Comparison of ENCODE assay signal across 16 cellular contexts in the genomic region with DNA sequence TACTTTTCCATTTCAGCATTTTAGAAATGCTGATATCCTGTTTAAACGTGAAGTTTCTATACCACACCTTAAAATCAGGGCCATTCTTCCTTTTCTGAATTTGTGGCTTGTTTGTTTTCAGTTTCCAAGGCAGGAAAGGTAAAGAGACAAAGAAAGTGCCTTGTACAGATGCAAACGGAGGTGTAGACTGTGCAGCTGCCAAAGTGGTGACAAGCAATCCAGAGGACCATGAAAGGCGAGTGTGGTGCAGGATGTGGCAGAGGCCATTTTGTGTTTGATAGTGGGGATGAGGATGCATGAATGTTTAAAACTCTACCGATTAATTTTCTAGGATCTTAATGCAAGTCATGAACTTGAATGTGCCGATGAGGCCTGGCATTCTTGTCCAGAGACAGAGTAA. TPM values are rescaled to one million over a fixed set of nuclear protein-coding genes. Genes with fewer than 3 reads are reported as not detected.
DNase-seq lines count a peak whose midpoint lies in the region; ATAC-seq and TF ChIP-seq lines count a peak whose summit lies in the region.
"Had no signal": no experiment of that assay in that cellular context is flagged by ENCODE, and none has a peak within 500 bp of the region (broad histone marks: within the 10 kb centered on the region; RNA-seq: fewer than 3 reads in every experiment).

No MANE protein-coding gene starts in this region.

- H3K27me3 Mint-ChIP-seq in T-helper 2 cell treated with Interferon-gamma antibody and Interleukin-4, amounts not matched to agents 5 μg/mL and 100 μg/mL, for 36 hours (ENCODE audit: low read depth), result no peaks in the 10 kb centered on the region
- H3K27me3 Mint-ChIP-seq in activated naive CD4-positive, alpha-beta T cell treated with anti-CD3 and anti-CD28 coated beads for 36 hours (ENCODE audit: low read depth), result no peaks in the 10 kb centered on the region
- H3K27me3 Mint-ChIP-seq: CD4-positive, alpha-beta T cell had no signal

- peaks cover 43% of the 10 kb centered on the region for H3K36me3 Mint-ChIP-seq in T-helper 2 cell treated with Interferon-gamma antibody and Interleukin-4, amounts not matched to agents 5 μg/mL and 100 μg/mL, for 36 hours (ENCODE audit: low read depth)
- peaks cover 36% of the 10 kb centered on the region for H3K36me3 Mint-ChIP-seq in activated naive CD4-positive, alpha-beta T cell treated with anti-CD3 and anti-CD28 coated beads for 36 hours (ENCODE audit: low read depth)
- peaks cover 18 to 21% of the 10 kb centered on the region in 2 donors for H3K36me3 Mint-ChIP-seq in activated naive CD4-positive, alpha-beta T cell treated with anti-CD3 and anti-CD28 coated beads, Interleukin-2, amount 50 U/mL, for 72 hours

- no peak overlapping the region for H3K4me3 Mint-ChIP-seq in T-helper 2 cell treated with Interferon-gamma antibody and Interleukin-4, amounts not matched to agents 5 μg/mL and 100 μg/mL, for 36 hours
- no peak overlapping the region for H3K4me3 Mint-ChIP-seq in activated naive CD4-positive, alpha-beta T cell treated with anti-CD3 and anti-CD28 coated beads for 36 hours
- H3K4me3 Mint-ChIP-seq: CD4-positive, alpha-beta T cell; GM23338 had no signal

- no peaks in the 10 kb centered on the region for H4K20me1 ChIP-seq in KMS-11 (ENCODE audit: insufficient read depth)

- H3K36me3 ChIP-seq in KMS-11 (ENCODE audit: insufficient read depth), result no peaks in the 10 kb centered on the region

- peak overlapping the region; percentile 62 for H3K27ac Mint-ChIP-seq in T-helper 2 cell treated with Interferon-gamma antibody and Interleukin-4, amounts not matched to agents 5 μg/mL and 100 μg/mL, for 36 hours
- H3K27ac Mint-ChIP-seq in activated naive CD4-positive, alpha-beta T cell treated with anti-CD3 and anti-CD28 coated beads for 36 hours, result peak overlapping the region; percentile 26
- no peak overlapping the region for H3K27ac Mint-ChIP-seq in activated naive CD4-positive, alpha-beta T cell treated with anti-CD3 and anti-CD28 coated beads, Interleukin-2, amount 50 U/mL, for 72 hours
- H3K27ac Mint-ChIP-seq: CD4-positive, alpha-beta T cell; GM23338 had no signal

- H3K79me2 ChIP-seq in KMS-11 (ENCODE audit: insufficient read depth, low read depth), result no peaks in the 10 kb centered on the region

- peak overlapping the region; percentile 5; the same call in 1 of the 2 replicates for H3K4me2 ChIP-seq in KMS-11
- H3K4me2 ChIP-seq: A549, GM23338 had no signal

- CTCF ChIA-PET in activated naive CD4-positive, alpha-beta T cell treated with anti-CD3 and anti-CD28 coated beads for 36 hours (lab: Charles Lee), result no interaction called here

- ATAC-seq in activated naive CD4-positive, alpha-beta T cell treated with anti-CD3 and anti-CD28 coated beads, Interleukin-2, amount 50 U/mL, for 72 hours, result no peak
- ATAC-seq in left lobe of liver (no peak), GM18505 (IDR thresholded peaks at IDR 0.05; ENCODE audit: unreplicated experiment) (no peak)
- ATAC-seq: A549, GM23338 had no signal

- peak overlapping the region; percentile 27; the same call in 1 of the 2 replicates for H3K27ac ChIP-seq in KMS-11
- H3K27ac ChIP-seq: 22Rv1, A549, C4-2B had no signal

- intact Hi-C loops in activated naive CD4-positive, alpha-beta T cell treated with anti-CD3 and anti-CD28 coated beads for 36 hours (cut with micrococcal nuclease), result no loop called here

- no peaks in the 10 kb centered on the region for H3K27me3 ChIP-seq in KMS-11 (ENCODE audit: insufficient read depth, low read depth)

- H3K9me3 Mint-ChIP-seq in T-helper 2 cell treated with Interferon-gamma antibody and Interleukin-4, amounts not matched to agents 5 μg/mL and 100 μg/mL, for 36 hours, result peaks cover 8% of the 10 kb centered on the region
- peaks cover 10% of the 10 kb centered on the region for H3K9me3 Mint-ChIP-seq in activated naive CD4-positive, alpha-beta T cell treated with anti-CD3 and anti-CD28 coated beads for 36 hours
- peaks cover 0 to 9% of the 10 kb centered on the region in 2 donors for H3K9me3 Mint-ChIP-seq in activated naive CD4-positive, alpha-beta T cell treated with anti-CD3 and anti-CD28 coated beads, Interleukin-2, amount 50 U/mL, for 72 hours
- H3K9me3 Mint-ChIP-seq: GM23338 had no signal

- TF ChIP-seq POLR2A in GM18505 (IDR thresholded peaks at IDR 0.05; ENCODE audit: borderline replicate concordance, extremely low read depth, insufficient read depth, insufficient read length), result no peak

- TF ChIP-seq CTCF in KMS-11 (conservative IDR thresholded peaks at IDR 0.05; ENCODE audit: low read depth, low read length), result no peak

- no peak overlapping the region for H3K9ac ChIP-seq in KMS-11

- no peak overlapping the region for H3K4me3 ChIP-seq in KMS-11 (IDR thresholded peaks at IDR 0.05; ENCODE audit: insufficient read depth, low read depth, low read length)
- H3K4me3 ChIP-seq: A549, GM23338 had no signal

- H2AFZ ChIP-seq in KMS-11 (ENCODE audit: low read depth), result no peak overlapping the region; the same call in 1 of the 2 replicates
- H2AFZ ChIP-seq: GM23338 had no signal

- no peak for DNase-seq in T-helper 2 cell treated with Interferon-gamma antibody and Interleukin-4, amounts not matched to agents 5 μg/mL and 100 μg/mL, for 36 hours (ENCODE audit: low spot score)
- DNase-seq in T-helper 2 cell (no peak), left lobe of liver (ENCODE audit: low spot score) (peak; percentile 3)
- DNase-seq in activated naive CD4-positive, alpha-beta T cell treated with anti-CD3 and anti-CD28 coated beads for 36 hours, result no peak
- DNase-seq in activated naive CD4-positive, alpha-beta T cell treated with anti-CD3 and anti-CD28 coated beads, Interleukin-2, amount 50 U/mL, for 72 hours (ENCODE audit: low spot score in 2 of 2), result no peak
- DNase-seq: AML-193; Caco-2; CD4-positive, alpha-beta T cell; GDM1; HCEC 1CT had no signal

- H3K4me1 ChIP-seq in KMS-11 (ENCODE audit: low read depth, poor library complexity, severe bottlenecking), result peaks cover 15% of the 10 kb centered on the region
- H3K4me1 ChIP-seq: A549, Caco-2 had no signal

- peaks cover 7% of the 10 kb centered on the region for H3K4me1 Mint-ChIP-seq in T-helper 2 cell treated with Interferon-gamma antibody and Interleukin-4, amounts not matched to agents 5 μg/mL and 100 μg/mL, for 36 hours (ENCODE audit: low read depth)
- no peaks in the 10 kb centered on the region for H3K4me1 Mint-ChIP-seq in activated naive CD4-positive, alpha-beta T cell treated with anti-CD3 and anti-CD28 coated beads for 36 hours (ENCODE audit: low read depth)
- H3K4me1 Mint-ChIP-seq: GM23338 had no signal

RNA-seq across cellular contexts. Expression of gene C2orf74, which starts 0.7 kb away (rescaled TPM):
- 10 to 100 TPM; 12.6 to 12.7 TPM for total RNA-seq in activated naive CD4-positive, alpha-beta T cell treated with anti-CD3 and anti-CD28 coated beads for 36 hours
- 10 to 100 TPM in 1 of 2 donors, 1 to 10 TPM in 1; 9.7 to 14.4 TPM for total RNA-seq in activated naive CD4-positive, alpha-beta T cell treated with anti-CD3 and anti-CD28 coated beads, Interleukin-2, amount 50 U/mL, for 72 hours
- total RNA-seq in left lobe of liver, result 13.5 TPM
- total RNA-seq: Caco-2 had no signal

Comparison
In these comparisons a context has a peak if more than half of its experiments do, and no peak if none do; other contexts are left out.
1. H3K27ac Mint-ChIP-seq: peak in T-helper 2 cell treated with Interferon-gamma antibody and Interleukin-4, amounts not matched to agents 5 μg/mL and 100 μg/mL, for 36 hours (single experiment) and activated naive CD4-positive, alpha-beta T cell treated with anti-CD3 and anti-CD28 coated beads for 36 hours (single experiment); none in activated naive CD4-positive, alpha-beta T cell treated with anti-CD3 and anti-CD28 coated beads, Interleukin-2, amount 50 U/mL, for 72 hours (0 of 2).